ENCODE assay signal across 32 cellular contexts in the genomic region with DNA sequence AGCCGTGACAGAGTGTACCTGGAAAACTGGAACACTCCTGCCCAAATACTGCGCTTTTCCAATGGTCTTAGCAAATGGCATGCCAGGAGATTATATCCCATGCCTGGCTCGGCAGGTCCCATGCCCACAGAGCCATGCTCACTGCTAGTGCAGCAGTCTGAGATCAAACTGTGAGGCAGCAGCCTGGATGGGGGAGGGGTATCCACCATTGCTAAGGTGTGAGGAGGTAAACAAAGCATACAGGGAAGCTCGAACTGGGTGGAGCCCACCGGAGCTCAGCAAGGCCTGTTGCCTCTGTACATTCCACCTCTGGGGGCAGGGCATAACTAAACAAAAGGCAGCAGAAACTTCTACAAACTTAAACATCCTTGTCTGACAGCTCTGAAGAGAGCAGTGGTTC. TPM values are rescaled to one million over a fixed set of nuclear protein-coding genes. Genes with fewer than 3 reads are reported as not detected.
"Had no signal": no experiment of that assay in that cellular context is flagged by ENCODE, and none has a peak within 500 bp of the region (broad histone marks: within the 10 kb centered on the region; RNA-seq: fewer than 3 reads in every experiment).

No MANE protein-coding gene starts in this region.

- H3K4me1 ChIP-seq: gastrocnemius medialis, left ventricle myocardium inferior, lower lobe of right lung, parathyroid adenoma, prostate gland, right atrium auricular region, sigmoid colon, stomach, thyroid gland had no signal

- H3K4me3 ChIP-seq: dorsolateral prefrontal cortex, gastrocnemius medialis, left ventricle myocardium inferior, lower lobe of right lung, prostate gland, right atrium auricular region, sigmoid colon, stomach, thyroid gland had no signal

- H3K27me3 ChIP-seq: gastrocnemius medialis, right atrium auricular region, thyroid gland had no signal

- H3K27ac ChIP-seq: dorsolateral prefrontal cortex, epithelial cell of prostate, gastrocnemius medialis, left ventricle myocardium inferior, lower lobe of right lung, parathyroid adenoma, prostate gland, right atrium auricular region, sigmoid colon, stomach, thyroid gland had no signal

- H3K9ac ChIP-seq: parathyroid adenoma had no signal

- H3K36me3 ChIP-seq: gastrocnemius medialis, left ventricle myocardium inferior, lower lobe of right lung, prostate gland, right atrium auricular region, sigmoid colon, stomach, thyroid gland had no signal

- H2AFZ ChIP-seq: parathyroid adenoma had no signal

- H3K9me3 ChIP-seq: gastrocnemius medialis, prostate gland, thyroid gland had no signal

- H3K79me2 ChIP-seq: parathyroid adenoma had no signal

- ATAC-seq: esophagus mucosa; gastrocnemius medialis; left colon; lower lobe of right lung; naive thymus-derived CD8-positive, alpha-beta T cell; stimulated activated effector memory CD8-positive, alpha-beta T cell treated with anti-CD3 and anti-CD28 coated beads, Interleukin-12 subunit alpha, Interleukin-12 subunit beta, amount 100 ng/mL, for 72 hours had no signal

- DNase-seq: cerebellar nuclear complex; dorsolateral prefrontal cortex; effector CD4-positive, alpha-beta T cell; foreskin fibroblast; gastrocnemius medialis; head of caudate nucleus; left colon; left ventricle myocardium inferior; lower lobe of right lung; naive thymus-derived CD8-positive, alpha-beta T cell; nephron progenitor cell; occipital lobe; sigmoid colon; stimulated activated CD4-positive, alpha-beta T cell treated with anti-CD3 and anti-CD28 coated beads, Interleukin-2, amount 100 ng/mL, for 24 hours; stimulated activated CD4-positive, alpha-beta T cell treated with anti-CD3 and anti-CD28 coated beads, Interleukin-4, amount 100 ng/mL, for 24 hours; stimulated activated naive CD4-positive, alpha-beta T cell treated with Interleukin-2 at 50 U/mL for 16 hours; stomach; thyroid gland had no signal

RNA-seq across cellular contexts. Expression of gene CYP2A13, which starts 10.5 kb away (rescaled TPM):
- total RNA-seq: dorsolateral prefrontal cortex; esophagus mucosa; gastrocnemius medialis; glomerular endothelial cell; kidney epithelial cell; left colon; left ventricle myocardium inferior; lower lobe of right lung; mesenteric fat pad; myocyte; naive thymus-derived CD8-positive, alpha-beta T cell; occipital lobe; prostate gland; right atrium auricular region; sigmoid colon; skeletal muscle tissue; stomach; subcutaneous adipose tissue; temporal lobe; thyroid gland; urinary bladder had no signal
- polyA plus RNA-seq: naive thymus-derived CD8-positive, alpha-beta T cell; sigmoid colon; stomach had no signal

RNA-seq across cellular contexts. Expression of gene CYP2F1, which starts 15.5 kb away (rescaled TPM):
- total RNA-seq: dorsolateral prefrontal cortex; gastrocnemius medialis; glomerular endothelial cell; kidney epithelial cell; left colon; left ventricle myocardium inferior; mesenteric fat pad; myocyte; naive thymus-derived CD8-positive, alpha-beta T cell; occipital lobe; right atrium auricular region; sigmoid colon; skeletal muscle tissue; stomach; subcutaneous adipose tissue; temporal lobe; thyroid gland; urinary bladder had no signal
- polyA plus RNA-seq: sigmoid colon, urinary bladder had no signal
